ENCODE assay signal across 19 cellular contexts in genomic region chr10:34719336-34719735, GRCh38.
"Had no signal": no experiment of that assay in that cellular context is flagged by ENCODE, and none has a peak within 500 bp of the region (broad histone marks: within the 10 kb centered on the region; RNA-seq: fewer than 3 reads in every experiment).

No MANE protein-coding gene starts in this region.

- DNase-seq: activated CD4-positive, alpha-beta T cell treated with anti-CD3 and anti-CD28 coated beads, Interleukin-2, amount 50 U/mL, for 1 hour; activated CD8-positive, alpha-beta memory T cell treated with anti-CD3 and anti-CD28 coated beads for 24 hours; activated naive CD8-positive, alpha-beta T cell treated with anti-CD3 and anti-CD28 coated beads, Interleukin-2, amount 50 U/mL, for 24 hours; aorta; effector memory CD4-positive, alpha-beta T cell; heart right ventricle; left colon; naive B cell; ovary; stimulated activated CD4-positive, alpha-beta T cell treated with anti-CD3 and anti-CD28 coated beads, Interleukin-15, amount 100 ng/mL, for 24 hours; stimulated activated CD4-positive, alpha-beta T cell treated with anti-CD3 and anti-CD28 coated beads, Interleukin-4, amount 100 ng/mL, for 1 hour; stimulated activated naive B cell treated with anti-CD40 and anti-IgM and Interleukin-4, amounts not matched to agents 10 μg/mL and 1 μg/mL and 100 μg/mL, for 72 hours; tibial artery had no signal

- ATAC-seq: activated naive CD8-positive, alpha-beta T cell treated with anti-CD3 and anti-CD28 coated beads, Interleukin-2, amount 50 U/mL, for 24 hours; gastroesophageal sphincter; heart right ventricle; left colon; stimulated activated naive B cell treated with anti-CD40 and anti-IgM and Interleukin-4, amounts not matched to agents 10 μg/mL and 1 μg/mL and 100 μg/mL, for 72 hours had no signal

- H3K9me3 Mint-ChIP-seq: activated naive CD8-positive, alpha-beta T cell treated with anti-CD3 and anti-CD28 coated beads, Interleukin-2, amount 50 U/mL, for 24 hours; activated T-helper 1 cell treated with anti-CD3 and anti-CD28 coated beads, Interleukin-12 subunit alpha, Interleukin-12 subunit beta, Interleukin-2, Interleukin-4 antibody, amounts not matched to agents 30 ng/mL and 10 ng/mL and 1 ng/mL, durations not matched to agents 14 hours and 24 hours and 36 hours; dendritic cell treated with granulocyte-macrophage colony-stimulating factor and Interleukin-4, amounts not matched to agents 40 ng/mL and 50 ng/mL, for 4 days; naive B cell; stimulated activated naive B cell treated with anti-CD40 and anti-IgM and Interleukin-4, amounts not matched to agents 10 μg/mL and 1 μg/mL and 100 μg/mL, for 72 hours; T-helper 2 cell treated with Interferon-gamma antibody and Interleukin-4, amounts not matched to agents 5 μg/mL and 100 μg/mL, for 36 hours had no signal

- H3K36me3 Mint-ChIP-seq: naive B cell; stimulated activated naive B cell treated with anti-CD40 and anti-IgM and Interleukin-4, amounts not matched to agents 10 μg/mL and 1 μg/mL and 100 μg/mL, for 72 hours had no signal

- H3K27me3 Mint-ChIP-seq: stimulated activated naive B cell treated with anti-CD40 and anti-IgM and Interleukin-4, amounts not matched to agents 10 μg/mL and 1 μg/mL and 100 μg/mL, for 72 hours had no signal

- H3K4me3 Mint-ChIP-seq: activated naive CD8-positive, alpha-beta T cell treated with anti-CD3 and anti-CD28 coated beads, Interleukin-2, amount 50 U/mL, for 24 hours; activated T-helper 1 cell treated with anti-CD3 and anti-CD28 coated beads, Interleukin-12 subunit alpha, Interleukin-12 subunit beta, Interleukin-2, Interleukin-4 antibody, amounts not matched to agents 30 ng/mL and 10 ng/mL and 1 ng/mL, durations not matched to agents 14 hours and 24 hours and 36 hours; dendritic cell treated with granulocyte-macrophage colony-stimulating factor and Interleukin-4, amounts not matched to agents 40 ng/mL and 50 ng/mL, for 4 days; naive B cell; stimulated activated naive B cell treated with anti-CD40 and anti-IgM and Interleukin-4, amounts not matched to agents 10 μg/mL and 1 μg/mL and 100 μg/mL, for 72 hours; T-helper 2 cell treated with Interferon-gamma antibody and Interleukin-4, amounts not matched to agents 5 μg/mL and 100 μg/mL, for 36 hours had no signal

- H3K9me3 ChIP-seq: gastroesophageal sphincter, heart right ventricle, ovary, tibial artery, vagina had no signal

- H3K4me3 ChIP-seq: gastroesophageal sphincter, heart right ventricle, lung, ovary, tibial artery, vagina had no signal

- H3K36me3 ChIP-seq: gastroesophageal sphincter, heart right ventricle, ovary, tibial artery, vagina had no signal

- H3K27ac ChIP-seq: gastroesophageal sphincter, heart right ventricle, ovary, tibial artery, vagina had no signal

- H3K27me3 ChIP-seq: gastroesophageal sphincter, ovary, tibial artery, vagina had no signal

- H3K27ac Mint-ChIP-seq: activated naive CD8-positive, alpha-beta T cell treated with anti-CD3 and anti-CD28 coated beads, Interleukin-2, amount 50 U/mL, for 24 hours; activated T-helper 1 cell treated with anti-CD3 and anti-CD28 coated beads, Interleukin-12 subunit alpha, Interleukin-12 subunit beta, Interleukin-2, Interleukin-4 antibody, amounts not matched to agents 30 ng/mL and 10 ng/mL and 1 ng/mL, durations not matched to agents 14 hours and 24 hours and 36 hours; dendritic cell treated with granulocyte-macrophage colony-stimulating factor and Interleukin-4, amounts not matched to agents 40 ng/mL and 50 ng/mL, for 4 days; stimulated activated naive B cell treated with anti-CD40 and anti-IgM and Interleukin-4, amounts not matched to agents 10 μg/mL and 1 μg/mL and 100 μg/mL, for 72 hours; T-helper 2 cell treated with Interferon-gamma antibody and Interleukin-4, amounts not matched to agents 5 μg/mL and 100 μg/mL, for 36 hours had no signal
